Comparison of ENCODE assay signal across 2 cellular contexts in the genomic region with DNA sequence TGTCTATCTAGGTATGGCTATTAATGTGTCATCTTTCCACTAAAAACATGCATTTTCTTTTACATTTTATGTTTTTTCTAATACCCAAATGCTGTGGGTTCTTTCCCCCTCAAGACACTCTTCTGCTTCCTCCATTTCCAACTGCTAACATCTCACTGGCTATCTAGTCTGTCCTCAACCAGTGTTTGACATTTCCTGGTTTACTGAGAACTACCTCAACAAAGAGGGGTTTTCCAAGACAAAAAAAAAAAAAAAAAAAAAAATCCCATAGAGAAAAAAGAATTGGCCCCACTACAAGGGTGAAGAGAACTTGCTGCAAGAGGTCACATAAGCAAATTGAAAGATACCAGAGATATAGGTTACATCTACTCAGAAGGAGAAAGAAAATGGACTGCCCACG.
TF ChIP-seq lines count a peak whose summit lies in the region.

No MANE protein-coding gene starts in this region.

TF ChIP-seq in SK-N-SH, 30 proteins besides CTCF, POLR2A, EP300 and RAD21 (continued from another document):
- TF ChIP-seq FOXM1 (IDR thresholded peaks at IDR 0.05; ENCODE audit: low read depth) (no peak), RXRA (IDR thresholded peaks at IDR 0.05; ENCODE audit: borderline replicate concordance, low read depth) (no peak), TEAD4 (IDR thresholded peaks at IDR 0.05; ENCODE audit: borderline replicate concordance, insufficient read depth) (no peak)

TF ChIP-seq in SK-N-SH treated with all-trans-retinoic acid at 6 μM for 48 hours, 23 proteins besides CTCF, POLR2A, EP300 and RAD21:
- TF ChIP-seq, protein P1, sequence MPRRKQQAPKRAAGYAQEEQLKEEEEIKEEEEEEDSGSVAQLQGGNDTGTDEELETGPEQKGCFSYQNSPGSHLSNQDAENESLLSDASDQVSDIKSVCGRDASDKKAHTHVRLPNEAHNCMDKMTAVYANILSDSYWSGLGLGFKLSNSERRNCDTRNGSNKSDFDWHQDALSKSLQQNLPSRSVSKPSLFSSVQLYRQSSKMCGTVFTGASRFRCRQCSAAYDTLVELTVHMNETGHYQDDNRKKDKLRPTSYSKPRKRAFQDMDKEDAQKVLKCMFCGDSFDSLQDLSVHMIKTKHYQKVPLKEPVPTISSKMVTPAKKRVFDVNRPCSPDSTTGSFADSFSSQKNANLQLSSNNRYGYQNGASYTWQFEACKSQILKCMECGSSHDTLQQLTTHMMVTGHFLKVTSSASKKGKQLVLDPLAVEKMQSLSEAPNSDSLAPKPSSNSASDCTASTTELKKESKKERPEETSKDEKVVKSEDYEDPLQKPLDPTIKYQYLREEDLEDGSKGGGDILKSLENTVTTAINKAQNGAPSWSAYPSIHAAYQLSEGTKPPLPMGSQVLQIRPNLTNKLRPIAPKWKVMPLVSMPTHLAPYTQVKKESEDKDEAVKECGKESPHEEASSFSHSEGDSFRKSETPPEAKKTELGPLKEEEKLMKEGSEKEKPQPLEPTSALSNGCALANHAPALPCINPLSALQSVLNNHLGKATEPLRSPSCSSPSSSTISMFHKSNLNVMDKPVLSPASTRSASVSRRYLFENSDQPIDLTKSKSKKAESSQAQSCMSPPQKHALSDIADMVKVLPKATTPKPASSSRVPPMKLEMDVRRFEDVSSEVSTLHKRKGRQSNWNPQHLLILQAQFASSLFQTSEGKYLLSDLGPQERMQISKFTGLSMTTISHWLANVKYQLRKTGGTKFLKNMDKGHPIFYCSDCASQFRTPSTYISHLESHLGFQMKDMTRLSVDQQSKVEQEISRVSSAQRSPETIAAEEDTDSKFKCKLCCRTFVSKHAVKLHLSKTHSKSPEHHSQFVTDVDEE (CRISPR knock-in tag; IDR thresholded peaks at IDR 0.05) = no peak
